ENCODE assay signal across 8 cellular contexts in the genomic region with DNA sequence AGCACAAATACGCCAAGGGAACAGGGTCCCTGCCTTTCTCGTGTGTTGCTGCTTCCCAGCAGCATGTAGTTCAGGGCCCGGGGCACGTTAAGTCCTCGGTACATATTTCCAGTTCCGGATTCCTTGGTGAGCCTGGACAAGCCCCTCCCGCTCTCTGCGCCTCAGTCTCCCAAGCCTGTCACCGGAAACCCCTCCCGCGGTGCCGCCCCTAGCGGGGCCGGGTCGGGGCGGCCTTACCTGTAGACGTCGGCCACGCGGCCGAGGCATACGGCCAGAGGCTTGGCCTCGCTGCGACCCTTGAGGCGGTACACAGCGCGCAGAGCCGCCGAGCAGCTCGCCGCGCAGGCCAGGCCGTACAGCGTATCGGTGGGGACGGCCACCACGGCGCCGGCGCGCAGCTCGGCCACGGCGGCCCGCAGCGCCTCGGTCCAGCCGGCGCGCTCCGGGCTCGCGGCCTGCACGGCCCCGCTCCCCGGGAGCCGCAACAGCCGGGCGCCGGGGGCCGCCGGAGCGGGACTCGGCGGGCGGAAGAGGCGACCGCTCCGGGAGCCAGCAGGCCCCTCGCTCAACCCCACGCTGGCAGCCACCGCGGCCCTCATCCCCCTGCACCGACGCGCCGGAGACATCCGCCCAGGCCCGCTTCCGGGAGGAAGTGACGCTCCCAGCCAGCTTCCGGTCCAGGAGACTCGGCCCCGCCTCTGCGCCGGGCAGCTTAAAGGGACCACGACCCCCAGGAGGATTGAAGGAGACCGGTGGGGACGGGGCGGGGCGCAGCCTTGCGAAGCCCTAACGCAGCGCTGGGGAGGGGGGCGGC. TPM values are rescaled to one million over a fixed set of nuclear protein-coding genes. Genes with fewer than 3 reads are reported as not detected.
DNase-seq lines count a peak whose midpoint lies in the region; ATAC-seq, FAIRE-seq and TF ChIP-seq lines count a peak whose summit lies in the region.

Gene C1orf122, plus strand, starts transcription at position 236 of the 814 bp plus-strand sequence. CDS start 615 bp downstream, outside the sequence.
Gene YRDC, minus strand, starts transcription at position 654 of the 814 bp plus-strand sequence. Its CDS starts 28 bp downstream, at position 626.

- no peaks in the 10 kb centered on the region for H3K9me3 Mint-ChIP-seq in activated CD4-positive, alpha-beta T cell treated with anti-CD3 and anti-CD28 coated beads, Interleukin-2, amount 10 ng/mL, durations not matched to agents 7 days and 5 days

- H3K4me1 Mint-ChIP-seq in activated CD4-positive, alpha-beta T cell treated with anti-CD3 and anti-CD28 coated beads, Interleukin-2, amount 10 ng/mL, durations not matched to agents 7 days and 5 days = peaks cover 42% of the 10 kb centered on the region

- H3K36me3 Mint-ChIP-seq in activated CD4-positive, alpha-beta T cell treated with anti-CD3 and anti-CD28 coated beads, Interleukin-2, amount 10 ng/mL, durations not matched to agents 7 days and 5 days (ENCODE audit: low read depth) = peaks cover 37% of the 10 kb centered on the region

- H3K4me3 Mint-ChIP-seq in activated CD4-positive, alpha-beta T cell treated with anti-CD3 and anti-CD28 coated beads, Interleukin-2, amount 10 ng/mL, durations not matched to agents 7 days and 5 days = peak within 1 kb of the TSS; percentile 95

- ATAC-seq in HG03442 (IDR thresholded peaks at IDR 0.05; ENCODE audit: unreplicated experiment) (peak; percentile 78), left colon (peak; percentile 90)

- peak within 1 kb of the TSS; percentile 91 for H3K4me3 ChIP-seq in coronary artery

- DNase-seq in Ammon's horn (ENCODE audit: low spot score) (peak; percentile 96), GM19239 (ENCODE audit: insufficient read length, low spot score) (peak; percentile 100), NCI-H526 (lab: John Stamatoyannopoulos, UW) (peak; percentile 96 to 100), coronary artery (ENCODE audit: low spot score) (peak; percentile 96), left colon (peak; percentile 96 to 98)
- DNase-seq in activated CD4-positive, alpha-beta T cell treated with anti-CD3 and anti-CD28 coated beads, Interleukin-2, amount 10 ng/mL, durations not matched to agents 7 days and 5 days = peak; percentile 94
- peak; percentile 84 to 92 for DNase-seq in stimulated activated CD4-positive, alpha-beta T cell treated with anti-CD3 and anti-CD28 coated beads, Interleukin-1b, Interleukin-23, amount 100 ng/mL, for 4 hours (ENCODE audit: low read depth in 2 of 2)

- POLR2A ChIA-PET in activated CD4-positive, alpha-beta T cell treated with anti-CD3 and anti-CD28 coated beads, Interleukin-2, amount 10 ng/mL, durations not matched to agents 7 days and 5 days (lab: Charles Lee) = interaction anchor here (0.6 to 1.1 kb wide), 3 partner anchors 51 to 176 kb away, joined by 3 to 8 read pairs (median 6); partner anchors contain the start of gene MTF1

- TF ChIP-seq CTCF in coronary artery (IDR thresholded peaks at IDR 0.05) = no peak

- peak within 1 kb of the TSS; percentile 96 for H3K27ac Mint-ChIP-seq in activated CD4-positive, alpha-beta T cell treated with anti-CD3 and anti-CD28 coated beads, Interleukin-2, amount 10 ng/mL, durations not matched to agents 7 days and 5 days

- CTCF ChIA-PET in activated CD4-positive, alpha-beta T cell treated with anti-CD3 and anti-CD28 coated beads, Interleukin-2, amount 10 ng/mL, durations not matched to agents 7 days and 5 days (lab: Charles Lee) = interaction anchor here (0.7 to 2.5 kb wide), 7 partner anchors 9 to 118 kb away, joined by 3 to 16 read pairs (median 4); partner anchors contain the start of gene MTF1

- H3K27ac ChIP-seq in coronary artery = peak within 1 kb of the TSS; percentile 88 to 98

- FAIRE-seq in GM19239 (lab: Jason Lieb, UNC) = peak; percentile 85

- H3K27me3 Mint-ChIP-seq in activated CD4-positive, alpha-beta T cell treated with anti-CD3 and anti-CD28 coated beads, Interleukin-2, amount 10 ng/mL, durations not matched to agents 7 days and 5 days = no peaks in the 10 kb centered on the region

- intact Hi-C loops in left colon (cut with DNase I, micrococcal nuclease) = no loop called here

RNA-seq across cellular contexts. Expression of gene C1orf122, which starts in this region (rescaled TPM):
- total RNA-seq in activated CD4-positive, alpha-beta T cell treated with anti-CD3 and anti-CD28 coated beads, Interleukin-2, amount 10 ng/mL, durations not matched to agents 7 days and 5 days = 10 to 100 TPM; 13.9 to 16.8 TPM
- 10 to 100 TPM; 36.7 to 43.7 TPM for total RNA-seq in left colon

RNA-seq across cellular contexts. Expression of gene YRDC, which starts in this region (rescaled TPM):
- 10 to 100 TPM; 12.0 to 13.8 TPM for total RNA-seq in activated CD4-positive, alpha-beta T cell treated with anti-CD3 and anti-CD28 coated beads, Interleukin-2, amount 10 ng/mL, durations not matched to agents 7 days and 5 days
- 10 to 100 TPM; 12.3 to 15.1 TPM for total RNA-seq in left colon

Comparison
In these comparisons a context has a peak if more than half of its experiments do, and no peak if none do; other contexts are left out.
1. Peak in every context shown above with its lines: DNase-seq, ATAC-seq, H3K4me3 ChIP-seq and H3K27ac ChIP-seq.